Comparison of ENCODE assay signal across 8 cellular contexts in genomic region chr22:50529416-50530279, GRCh38. TPM values are rescaled to one million over a fixed set of nuclear protein-coding genes. Genes with fewer than 3 reads are reported as not detected.
DNase-seq lines count a peak whose midpoint lies in the region; ATAC-seq and TF ChIP-seq lines count a peak whose summit lies in the region.

TSS of gene TYMP (minus strand) at chr22:50530012. CDS start at chr22:50529709, 303 bp downstream.

- H3K9me3 ChIP-seq in mucosa of stomach (ENCODE audit: control insufficient read depth, low read length), result no peaks in the 10 kb centered on the region

- H3K36me3 ChIP-seq in mucosa of stomach (ENCODE audit: control insufficient read depth, insufficient read depth, low read length), result no peaks in the 10 kb centered on the region

- H3K9ac ChIP-seq in mucosa of stomach (ENCODE audit: low read length), result peak within 1 kb of the TSS; percentile 99

- ATAC-seq in HG03432 (IDR thresholded peaks at IDR 0.05; ENCODE audit: unreplicated experiment), result peak; percentile 15

- POLR2A ChIA-PET in GM10248 (lab: Yijun Ruan, JAX), result interaction anchor here (0.9 kb wide), 1 partner anchor 10 kb away, joined by 4 read pairs; no protein-coding TSS in a partner anchor

- TF ChIP-seq CTCF in GM10248 (IDR thresholded peaks at IDR 0.05; ENCODE audit: control extremely low read depth, extremely low read depth, low read depth, missing control alignments) (no peak), subcutaneous adipose tissue (IDR thresholded peaks at IDR 0.05; ENCODE audit: low read depth) (no peak)

- peaks cover 53% of the 10 kb centered on the region for H3K4me1 ChIP-seq in mucosa of stomach (ENCODE audit: control insufficient read depth, insufficient read depth, low read length)

- peak within 1 kb of the TSS; percentile 89 for H3K4me3 ChIP-seq in mucosa of stomach (ENCODE audit: low read length)

- CTCF ChIA-PET in GM10248 (lab: Yijun Ruan, JAX), result interaction anchor here (0.7 to 6.7 kb wide), 4 partner anchors 16 to 33 kb away, joined by 3 to 136 read pairs (median 3); partner anchors contain the start of genes KLHDC7B, NCAPH2 and SYCE3

- no peaks in the 10 kb centered on the region for H3K27me3 ChIP-seq in mucosa of stomach (ENCODE audit: control insufficient read depth, insufficient read depth, low read length)

- in situ Hi-C loops in endometrial microvascular endothelial cells (cut with HindIII; ENCODE audit: inconsistent ontology term, low pct_unique_long_range_greater_than_20kb, low sequenced_read_pairs), result no loop called here

- DNase-seq in GM10248 (ENCODE audit: extremely low spot score) (peak; percentile 85), pons (ENCODE audit: low spot score) (no peak), globus pallidus (ENCODE audit: low spot score) (no peak)
- peak; percentile 54 to 61 for DNase-seq in activated CD4-positive, alpha-beta T cell treated with anti-CD3 and anti-CD28 coated beads, Interleukin-2, amount 50 U/mL, for 4 hours

RNA-seq across cellular contexts. Expression of gene TYMP, which starts in this region (rescaled TPM):
- total RNA-seq in endometrial microvascular endothelial cells (ENCODE audit: inconsistent ontology term) (16.1 TPM), subcutaneous adipose tissue (100 to 1,000 TPM in 3 of 4 donors, 10 to 100 TPM in 1; 28.9 to 129 (median 108) TPM)

Comparison
In these comparisons a context has a peak if more than half of its experiments do, and no peak if none do; other contexts are left out.
1. DNase-seq: peak in GM10248 (single experiment) and activated CD4-positive, alpha-beta T cell treated with anti-CD3 and anti-CD28 coated beads, Interleukin-2, amount 50 U/mL, for 4 hours (2 of 2); none in pons (single experiment) and globus pallidus (single experiment).